Comparison of ENCODE assay signal across 13 cellular contexts in the genomic region with DNA sequence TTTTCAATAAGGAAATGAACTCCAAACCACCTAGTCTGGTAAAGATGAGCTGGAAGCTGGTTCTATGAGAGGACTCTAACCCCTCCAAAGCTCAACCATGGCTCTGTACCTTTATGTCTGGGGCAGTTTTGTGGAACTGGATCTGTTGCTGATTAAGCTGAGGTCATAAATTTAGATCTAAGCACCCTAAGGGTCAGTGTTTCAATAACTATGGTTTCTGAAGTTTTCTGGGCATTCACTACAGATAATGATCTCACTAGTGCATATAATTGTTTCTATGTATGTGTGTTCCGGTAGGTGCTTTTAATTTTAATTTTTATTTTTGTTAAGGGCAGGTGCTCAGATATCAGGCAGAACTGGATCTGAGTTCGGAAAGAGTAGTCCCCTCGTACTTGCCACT.
DNase-seq lines count a peak whose midpoint lies in the region; ATAC-seq and TF ChIP-seq lines count a peak whose summit lies in the region.
"Had no signal": no experiment of that assay in that cellular context is flagged by ENCODE, and none has a peak within 500 bp of the region (broad histone marks: within the 10 kb centered on the region; RNA-seq: fewer than 3 reads in every experiment).

No MANE protein-coding gene starts in this region.

- H3K4me3 ChIP-seq in SK-N-SH (ENCODE audit: low read depth in 2 of 2, low read length in 1 of 2) = peak overlapping the region in 1 of 2 experiments; percentile 48; a peak in 2 of 4 replicates
- no peak overlapping the region for H3K4me3 ChIP-seq in right cardiac atrium (ENCODE audit: low read length)
- H3K4me3 ChIP-seq: BLaER1 had no signal

- TF ChIP-seq RAD21 in SK-N-SH (IDR thresholded peaks at IDR 0.05; ENCODE audit: low read length) = no peak

- POLR2A ChIA-PET in SK-N-SH (lab: Yijun Ruan, JAX) = interaction anchor here (0.6 to 5.5 kb wide), 11 partner anchors 9 to 185 kb away, joined by 3 to 37 read pairs (median 4); no protein-coding TSS in a partner anchor

- CTCF ChIA-PET in SK-N-SH (lab: Yijun Ruan, JAX) = interaction anchor here (0.9 to 1.6 kb wide), 6 partner anchors 11 to 106 kb away, joined by 3 to 6 read pairs (median 3); no protein-coding TSS in a partner anchor

- H3K27me3 Mint-ChIP-seq in activated T-cell treated with anti-CD3 and anti-CD28 coated beads, Interleukin-2, amount 50 U/mL, for 24 hours = peaks cover 43% of the 10 kb centered on the region

- no peak for TF ChIP-seq CTCF in SK-N-SH (IDR thresholded peaks at IDR 0.05)

- H3K36me3 Mint-ChIP-seq in activated T-cell treated with anti-CD3 and anti-CD28 coated beads, Interleukin-2, amount 50 U/mL, for 24 hours (ENCODE audit: low read depth) = no peaks in the 10 kb centered on the region

- no peaks in the 10 kb centered on the region for H4K20me1 ChIP-seq in SK-N-SH (ENCODE audit: insufficient read depth)
- H4K20me1 ChIP-seq: BLaER1 had no signal

- H3K9ac ChIP-seq in SK-N-SH = no peak overlapping the region
- H3K9ac ChIP-seq: BLaER1 had no signal

- H3K36me3 ChIP-seq in SK-N-SH (replicated peaks in 1 of 2; ENCODE audit: control insufficient read depth in 1 of 2, insufficient read depth in 2 of 2, low read length in 1 of 2) = peaks cover 0 to 82% of the 10 kb centered on the region in 2 experiments
- H3K36me3 ChIP-seq: BLaER1 had no signal

- H3K27ac Mint-ChIP-seq in activated T-cell treated with anti-CD3 and anti-CD28 coated beads, Interleukin-2, amount 50 U/mL, for 24 hours = peak overlapping the region; percentile 95
- H3K27ac Mint-ChIP-seq: HFFc6 had no signal

- H3K9me3 Mint-ChIP-seq in activated T-cell treated with anti-CD3 and anti-CD28 coated beads, Interleukin-2, amount 50 U/mL, for 24 hours = no peaks in the 10 kb centered on the region
- H3K9me3 Mint-ChIP-seq: HFFc6 had no signal

- TF ChIP-seq EP300 in SK-N-SH (IDR thresholded peaks at IDR 0.05; ENCODE audit: borderline replicate concordance in 1 of 2, low read depth in 1 of 2, low read length in 1 of 2) = peak in 1 of 2 experiments; percentile 67; a peak in 1 of 4 replicates

- H3K9me3 ChIP-seq in SK-N-SH (no peaks in the 10 kb centered on the region), right cardiac atrium (ENCODE audit: control insufficient read depth, low read length) (no peaks in the 10 kb centered on the region)
- H3K9me3 ChIP-seq: BLaER1 had no signal

- no peak overlapping the region for H3K4me2 ChIP-seq in SK-N-SH
- H3K4me2 ChIP-seq: BLaER1 had no signal

- H3K9me2 ChIP-seq in SK-N-SH = no peaks in the 10 kb centered on the region

- no peak overlapping the region for H3K4me3 Mint-ChIP-seq in activated T-cell treated with anti-CD3 and anti-CD28 coated beads, Interleukin-2, amount 50 U/mL, for 24 hours
- H3K4me3 Mint-ChIP-seq: HFFc6 had no signal

- DNase-seq in SK-N-SH (no peak), right cardiac atrium (no peak), left ventricle myocardium superior (no peak), Kasumi-1 (lab: John Stamatoyannopoulos, UW) (no peak)
- no peak for DNase-seq in activated T-cell treated with anti-CD3 and anti-CD28 coated beads, Interleukin-2, amount 50 U/mL, for 24 hours
- DNase-seq in activated T-cell treated with anti-CD3 and anti-CD28 coated beads, Interleukin-2, amount 50 U/mL, for 48 hours = no peak
- DNase-seq: DMS 273 treated with DMSO at 0.1 percent for 48 hours, HCEC 1CT, HFFc6 had no signal

- WGBS in SK-N-SH (ENCODE audit: low lambda C conversion rate) = 62% methylated on average over 3 of the region's 3 CpGs
- 82% methylated on average over 3 of the region's 3 CpGs for WGBS in right cardiac atrium

- H3K79me2 ChIP-seq in SK-N-SH (ENCODE audit: insufficient read depth) = no peaks in the 10 kb centered on the region; the same call in 1 of the 2 replicates

- H3F3A ChIP-seq in SK-N-SH (replicated peaks; ENCODE audit: insufficient read depth) = peaks cover 6% of the 10 kb centered on the region

- H3K4me1 Mint-ChIP-seq in activated T-cell treated with anti-CD3 and anti-CD28 coated beads, Interleukin-2, amount 50 U/mL, for 24 hours (ENCODE audit: low read depth) = peaks cover 51% of the 10 kb centered on the region

- intact Hi-C loops in right cardiac atrium (cut with DNase I) (no loop called here), left ventricle myocardium superior (cut with micrococcal nuclease) (no loop called here)

- H3K27ac ChIP-seq in SK-N-SH (ENCODE audit: low read depth in 2 of 2, low read length in 1 of 2) (peak overlapping the region in 1 of 2 experiments; percentile 96; a peak in 2 of 4 replicates), right cardiac atrium (ENCODE audit: low read length) (peak overlapping the region; percentile 21)
- H3K27ac ChIP-seq: 22Rv1, BLaER1 had no signal

- ATAC-seq in SK-N-SH treated with all-trans-retinoic acid at 6 μM for 48 hours (no peak; the same call in 2 of the 3 replicates), right cardiac atrium (no peak), left ventricle myocardium superior (no peak), GM18909 (IDR thresholded peaks at IDR 0.05; ENCODE audit: poor library complexity, unreplicated experiment) (no peak)

- H3K4me1 ChIP-seq in SK-N-SH (ENCODE audit: control insufficient read depth in 1 of 2, insufficient read depth in 2 of 2, low read depth in 1 of 2, low read length in 1 of 2) (peaks cover 0 to 49% of the 10 kb centered on the region in 2 experiments; a peak in 2 of 4 replicates), right cardiac atrium (ENCODE audit: control insufficient read depth, insufficient read depth, low read length) (peaks cover 9% of the 10 kb centered on the region)

- H2AFZ ChIP-seq in SK-N-SH (ENCODE audit: low read depth) = no peak overlapping the region

- H3K27me3 ChIP-seq in SK-N-SH (ENCODE audit: insufficient read depth) (no peaks in the 10 kb centered on the region), right cardiac atrium (ENCODE audit: control insufficient read depth, insufficient read depth) (no peaks in the 10 kb centered on the region)
- H3K27me3 ChIP-seq: BLaER1 had no signal

TF ChIP-seq in SK-N-SH, 30 proteins besides CTCF, POLR2A, EP300 and RAD21:
- TF ChIP-seq RXRA (IDR thresholded peaks at IDR 0.05; ENCODE audit: borderline replicate concordance, low read depth) = no peak
- TF ChIP-seq YY1 (IDR thresholded peaks at IDR 0.05; ENCODE audit: low read depth) = no peak
- no peak for TF ChIP-seq POLR2AphosphoS5 (IDR thresholded peaks at IDR 0.05; ENCODE audit: low read depth, low read length)
- peak; percentile 60 for TF ChIP-seq GATA2 (CRISPR knock-in tag; IDR thresholded peaks at IDR 0.05)
- TF ChIP-seq SIN3A (IDR thresholded peaks at IDR 0.05; ENCODE audit: borderline replicate concordance, low read depth, low read length) = no peak

TF ChIP-seq in SK-N-SH treated with all-trans-retinoic acid at 6 μM for 48 hours, 23 proteins besides CTCF, POLR2A, EP300 and RAD21:
- no peak for TF ChIP-seq ZFP3 (CRISPR knock-in tag; IDR thresholded peaks at IDR 0.05)
- TF ChIP-seq CSDC2 (CRISPR knock-in tag; IDR thresholded peaks at IDR 0.05) = no peak
- TF ChIP-seq ZNF8 (CRISPR knock-in tag; IDR thresholded peaks at IDR 0.05) = no peak
